ENCODE assay signal across 18 cellular contexts in the genomic region with DNA sequence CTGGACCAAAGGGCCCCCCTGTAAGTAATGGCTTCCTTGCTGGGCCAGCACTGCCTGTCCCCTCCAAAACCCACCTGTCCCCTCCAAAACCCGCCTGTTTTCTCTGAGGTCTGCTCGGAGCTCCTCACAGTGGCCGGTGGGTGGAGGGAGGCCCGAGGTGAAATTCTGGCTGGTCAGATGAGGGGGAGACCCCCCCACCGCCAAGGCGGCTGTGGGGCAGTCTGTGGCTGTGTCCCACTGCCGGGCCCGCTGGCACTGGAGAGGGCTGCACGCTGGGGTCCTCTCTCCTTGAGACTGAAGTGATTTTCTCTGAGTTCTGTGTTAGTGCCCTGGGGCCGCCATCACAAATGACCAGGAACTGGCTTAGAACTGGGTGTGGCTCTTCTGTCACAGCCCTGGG.
"Had no signal": no experiment of that assay in that cellular context is flagged by ENCODE, and none has a peak within 500 bp of the region (broad histone marks: within the 10 kb centered on the region; RNA-seq: fewer than 3 reads in every experiment).

No MANE protein-coding gene starts in this region.

- H3K27me3 ChIP-seq: heart left ventricle, neural progenitor cell, ovary, right atrium auricular region, right lobe of liver, suprapubic skin, tibial artery, upper lobe of right lung had no signal

- H3K36me3 ChIP-seq: neural progenitor cell, ovary, right atrium auricular region, right lobe of liver, upper lobe of right lung had no signal

- H2AFZ ChIP-seq: neural progenitor cell had no signal

- ATAC-seq: heart left ventricle; naive thymus-derived CD8-positive, alpha-beta T cell; right lobe of liver; stimulated activated naive B cell treated with anti-CD40 and anti-IgM and Interleukin-4, amounts not matched to agents 10 μg/mL and 1 μg/mL and 100 μg/mL, for 72 hours; upper lobe of right lung had no signal

- H3K27ac ChIP-seq: heart left ventricle, left ventricle myocardium inferior, neural progenitor cell, right atrium auricular region, right lobe of liver, suprapubic skin, thoracic aorta, tibial artery, upper lobe of right lung had no signal

- H3K4me3 ChIP-seq: heart left ventricle, left ventricle myocardium inferior, neural progenitor cell, ovary, right atrium auricular region, right lobe of liver, suprapubic skin, thoracic aorta, tibial artery, upper lobe of right lung had no signal

- H3K9me3 ChIP-seq: heart left ventricle, left ventricle myocardium inferior, ovary, right atrium auricular region, right lobe of liver, suprapubic skin, thoracic aorta, tibial artery, upper lobe of right lung had no signal

- H3K9ac ChIP-seq: neural progenitor cell had no signal

- DNase-seq: heart left ventricle; islet precursor cell; left ventricle myocardium inferior; naive thymus-derived CD8-positive, alpha-beta T cell; ovary; right lobe of liver; stimulated activated CD4-positive, alpha-beta T cell treated with anti-CD3 and anti-CD28 coated beads, Interleukin-12 subunit alpha, Interleukin-12 subunit beta, amount 100 ng/mL, for 4 hours; stimulated activated CD4-positive, alpha-beta T cell treated with anti-CD3 and anti-CD28 coated beads, Interleukin-15, amount 100 ng/mL, for 24 hours; stimulated activated CD4-positive, alpha-beta T cell treated with anti-CD3 and anti-CD28 coated beads, Interleukin-2, amount 100 ng/mL, for 24 hours; stimulated activated CD4-positive, alpha-beta T cell treated with anti-CD3 and anti-CD28 coated beads, Interleukin-4, amount 100 ng/mL, for 1 hour; stimulated activated naive B cell treated with anti-CD40 and anti-IgM and Interleukin-4, amounts not matched to agents 10 μg/mL and 1 μg/mL and 100 μg/mL, for 72 hours; tibial artery; trophoblast cell; upper lobe of right lung had no signal

- H3K4me2 ChIP-seq: neural progenitor cell had no signal

- H3K4me1 ChIP-seq: neural progenitor cell, right atrium auricular region, right lobe of liver, suprapubic skin, upper lobe of right lung had no signal
